Comparison of ENCODE assay signal across 14 cellular contexts in the genomic region with DNA sequence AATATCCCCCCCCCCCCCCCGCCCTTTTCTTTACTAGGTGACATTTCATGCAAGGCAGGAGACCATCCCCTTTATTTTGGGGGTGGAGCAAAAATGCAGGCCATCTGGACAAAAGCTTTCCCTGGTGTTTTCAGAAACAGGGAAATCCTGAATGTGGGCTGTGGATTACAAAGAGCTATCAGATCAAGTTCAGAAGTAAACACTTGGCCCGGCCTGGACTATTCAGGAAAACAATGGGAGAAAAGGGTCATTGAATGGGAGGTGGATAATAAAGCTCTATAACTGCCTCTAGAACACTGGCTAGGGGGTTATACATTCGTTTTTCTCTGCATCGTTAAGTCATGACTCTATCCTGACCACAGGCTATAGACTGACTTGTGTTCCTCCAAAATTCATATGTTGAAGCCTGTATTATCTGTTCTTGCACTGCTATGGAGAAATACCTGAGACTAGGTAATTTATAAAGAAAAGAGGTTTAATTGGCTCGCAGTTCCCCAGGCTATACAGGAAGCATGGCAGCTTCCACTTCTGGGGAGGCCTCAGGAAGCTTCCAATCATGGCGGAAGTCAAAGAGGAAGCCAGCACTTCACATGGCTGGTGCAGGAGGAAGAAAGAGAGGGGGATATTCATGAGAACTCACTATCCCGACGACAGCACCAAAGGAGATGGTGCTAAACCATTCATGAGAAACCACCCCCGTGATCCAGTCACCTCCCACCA.
DNase-seq lines count a peak whose midpoint lies in the region; ATAC-seq and TF ChIP-seq lines count a peak whose summit lies in the region.
"Had no signal": no experiment of that assay in that cellular context is flagged by ENCODE, and none has a peak within 500 bp of the region (broad histone marks: within the 10 kb centered on the region; RNA-seq: fewer than 3 reads in every experiment).

No MANE protein-coding gene starts in this region.

- POLR2A ChIA-PET in T-cell (lab: Charles Lee), result interaction anchor here in 1 of 2 donors (0.6 kb wide), 1 partner anchor 15 kb away, joined by 3 read pairs; no protein-coding TSS in a partner anchor
- POLR2A ChIA-PET in GM10248 (lab: Yijun Ruan, JAX), result no interaction called here
- POLR2A ChIA-PET in A673 (lab: Charles Lee; ENCODE audit: low non-redundant PET), result no interaction called here

- ATAC-seq in T-cell (replicated peaks in 1 of 4) (no peak), natural killer cell (no peak), HG03521 (IDR thresholded peaks at IDR 0.05; ENCODE audit: unreplicated experiment) (no peak), GM21528 (IDR thresholded peaks at IDR 0.05; ENCODE audit: low FRiP score, unreplicated experiment) (no peak)

- no peaks in the 10 kb centered on the region for H3K9me3 ChIP-seq in A673 (ENCODE audit: low read depth, low read length, poor library complexity, severe bottlenecking)
- H3K9me3 ChIP-seq: adrenal gland, esophagus squamous epithelium had no signal

- CTCF ChIA-PET in T-cell (lab: Charles Lee) (interaction anchor here in 1 of 2 donors (0.5 kb wide), 1 partner anchor 29 kb away, joined by 3 read pairs; no protein-coding TSS in a partner anchor), GM10248 (lab: Yijun Ruan, JAX) (interaction anchor here (1.4 kb wide), 1 partner anchor 8 kb away, joined by 3 read pairs; no protein-coding TSS in a partner anchor), A673 (lab: Charles Lee) (no interaction called here)

- no peaks in the 10 kb centered on the region for H3K4me1 ChIP-seq in A673 (ENCODE audit: insufficient read depth, low read length, poor library complexity, severe bottlenecking)
- H3K4me1 ChIP-seq: adrenal gland had no signal

- no peaks in the 10 kb centered on the region for H3K36me3 ChIP-seq in A673 (ENCODE audit: insufficient read depth, low read length, poor library complexity, severe bottlenecking)
- H3K36me3 ChIP-seq: adrenal gland, esophagus squamous epithelium had no signal

- no peaks in the 10 kb centered on the region for H3K36me3 Mint-ChIP-seq in T-cell
- H3K36me3 Mint-ChIP-seq in natural killer cell, result no peaks in the 10 kb centered on the region

- H3K27ac Mint-ChIP-seq in T-cell (peak overlapping the region; percentile 60 to 81), natural killer cell (peak overlapping the region; percentile 27 to 57)

- TF ChIP-seq CTCF in natural killer cell (IDR thresholded peaks at IDR 0.05), result no peak
- no peak for TF ChIP-seq CTCF in GM10248 (IDR thresholded peaks at IDR 0.05; ENCODE audit: control extremely low read depth, extremely low read depth, low read depth, missing control alignments)
- no peak for TF ChIP-seq CTCF in A673 (conservative IDR thresholded peaks at IDR 0.05; ENCODE audit: low read depth, low read length)

- DNase-seq in COLO668 (lab: John Stamatoyannopoulos, UW; ENCODE audit: unreplicated experiment), result peak; percentile 72
- peak; percentile 53 for DNase-seq in NCI-H1092 (lab: John Stamatoyannopoulos, UW)
- DNase-seq in T-cell, result no peak
- DNase-seq in natural killer cell, result no peak
- no peak for DNase-seq in GM10248 (ENCODE audit: extremely low spot score)
- DNase-seq in A673 (ENCODE audit: low spot score), result no peak
- DNase-seq: activated CD4-positive, alpha-beta T cell treated with anti-CD3 and anti-CD28 coated beads for 1 hour; adrenal gland; COR-L47; esophagus squamous epithelium; NCI-H1105 treated with DMSO at 0.1 percent for 48 hours; PC-9 had no signal

- H3K9me3 Mint-ChIP-seq in T-cell, result peaks cover 5 to 7% (median 6%) of the 10 kb centered on the region in 3 donors
- H3K9me3 Mint-ChIP-seq in natural killer cell, result no peaks in the 10 kb centered on the region

- H3K27me3 Mint-ChIP-seq in T-cell (no peaks in the 10 kb centered on the region), natural killer cell (ENCODE audit: low read depth in 2 of 2) (no peaks in the 10 kb centered on the region)

- intact Hi-C loops in natural killer cell (cut with micrococcal nuclease) (no loop called here), A673 (cut with micrococcal nuclease; ENCODE audit: unreplicated experiment) (no loop called here)

- H3K4me3 Mint-ChIP-seq in T-cell (peak overlapping the region in 1 of 3 donors; percentile 50), natural killer cell (no peak overlapping the region)

- no peaks in the 10 kb centered on the region for H3K27me3 ChIP-seq in A673 (replicated peaks; ENCODE audit: insufficient read depth, low read depth, low read length, poor library complexity)
- H3K27me3 ChIP-seq: adrenal gland, esophagus squamous epithelium had no signal

- H3K4me1 Mint-ChIP-seq in T-cell (peaks cover 46 to 49% (median 47%) of the 10 kb centered on the region in 3 donors), natural killer cell (peaks cover 24 to 26% of the 10 kb centered on the region in 2 donors)

- H3K27ac ChIP-seq in A673 (ENCODE audit: low read depth, low read length, poor library complexity, severe bottlenecking), result no peak overlapping the region
- H3K27ac ChIP-seq: adrenal gland, esophagus squamous epithelium, PC-9 had no signal

- H3K4me3 ChIP-seq in A673 (ENCODE audit: low read depth, low read length, poor library complexity, severe bottlenecking), result no peak overlapping the region
- H3K4me3 ChIP-seq: adrenal gland, esophagus squamous epithelium, PC-9 had no signal

- no TSS peak for BruUV-seq in A673 (replicated peaks; lab: Mats Ljungman, UMichigan)

Comparison
In these comparisons a context has a peak if more than half of its experiments do, and no peak if none do; other contexts are left out.
1. DNase-seq: peak in COLO668 (single experiment) and NCI-H1092 (single experiment); none in T-cell (0 of 34), natural killer cell (single experiment), GM10248 (single experiment) and A673 (single experiment).